8 cellular contexts compared by ENCODE assay signal in genomic region chrX:106611323-106611681, GRCh38. TPM values are rescaled to one million over a fixed set of nuclear protein-coding genes. Genes with fewer than 3 reads are reported as not detected.
DNase-seq lines count a peak whose midpoint lies in the region; ATAC-seq, FAIRE-seq and TF ChIP-seq lines count a peak whose summit lies in the region.

No MANE protein-coding gene starts in this region.

- no peak overlapping the region for H3K27ac ChIP-seq in A549

- H3K4me2 ChIP-seq in A549, result peak overlapping the region; percentile 89

- POLR2A ChIA-PET in A549 (lab: Yijun Ruan, JAX), result no interaction called here

- TF ChIP-seq EP300 in A549 (IDR thresholded peaks at IDR 0.05), result no peak

- TF ChIP-seq CTCF in A549 (IDR thresholded peaks at IDR 0.05), result no peak
- TF ChIP-seq CTCF in retinal pigment epithelial cell (conservative IDR thresholded peaks at IDR 0.05; ENCODE audit: low read depth, low read length), result no peak

- DNase-seq in A549 (ENCODE audit: low read depth in 1 of 2, low spot score in 1 of 2) (no peak), NCI-H1105 (lab: John Stamatoyannopoulos, UW) (peak; percentile 34), retinal pigment epithelial cell (ENCODE audit: low read depth) (no peak), DMS114 treated with DMSO at 0.1 percent for 48 hours (lab: John Stamatoyannopoulos, UW; ENCODE audit: unreplicated experiment) (no peak), ureter (ENCODE audit: low spot score) (no peak)
- DNase-seq in stimulated activated CD4-positive, alpha-beta T cell treated with anti-CD3 and anti-CD28 coated beads, Interleukin-2, amount 100 ng/mL, for 24 hours, result no peak

- CTCF ChIA-PET in A549 (lab: Yijun Ruan, JAX), result interaction anchor here (0.9 kb wide), 1 partner anchor 8 kb away, joined by 3 read pairs; no protein-coding TSS in a partner anchor

- FAIRE-seq in A549 (lab: Jason Lieb, UNC), result no peak

- no peaks in the 10 kb centered on the region for H3K4me1 ChIP-seq in A549

- WGBS in A549 (ENCODE audit: missing lambda C conversion rate), result 55% methylated on average over 1 of the region's 1 CpG

- no peak for TF ChIP-seq RAD21 in A549 (conservative IDR thresholded peaks at IDR 0.05 in 1 of 2, IDR thresholded peaks at IDR 0.05 in 1 of 2)

- no peak for TF ChIP-seq POLR2A in A549 (IDR thresholded peaks at IDR 0.05; ENCODE audit: low read length)

- ATAC-seq in A549 (no peak), GM19452 (IDR thresholded peaks at IDR 0.05; ENCODE audit: unreplicated experiment) (peak; percentile 11), esophagus mucosa (peak; percentile 14)

- H3K9me3 ChIP-seq in A549, result no peaks in the 10 kb centered on the region

- H3K4me3 ChIP-seq in A549 (peak overlapping the region; percentile 50), retinal pigment epithelial cell (ENCODE audit: low read length) (peak overlapping the region; percentile 62)

TF ChIP-seq in A549, 52 proteins besides CTCF, POLR2A, EP300 and RAD21:
- TF ChIP-seq SREBF2 (IDR thresholded peaks at IDR 0.05) (no peak), PHF8 (IDR thresholded peaks at IDR 0.05; ENCODE audit: borderline replicate concordance, low read depth) (no peak), REST (IDR thresholded peaks at IDR 0.05) (no peak), ESRRA (IDR thresholded peaks at IDR 0.05; ENCODE audit: borderline replicate concordance, low read length) (no peak), KDM1A (IDR thresholded peaks at IDR 0.05; ENCODE audit: low read depth) (no peak), MAFK (IDR thresholded peaks at IDR 0.05; ENCODE audit: partially characterized antibody) (no peak), HDAC2 (IDR thresholded peaks at IDR 0.05) (no peak), ZSCAN20 (CRISPR knock-in tag; IDR thresholded peaks at IDR 0.05) (no peak), NR3C1 (IDR thresholded peaks at IDR 0.05) (no peak), HOXB5 (CRISPR knock-in tag; IDR thresholded peaks at IDR 0.05) (no peak), FOXS1 (CRISPR knock-in tag; IDR thresholded peaks at IDR 0.05) (no peak), NPAS2 (CRISPR knock-in tag; IDR thresholded peaks at IDR 0.05; ENCODE audit: borderline replicate concordance) (no peak), ZFP36 (IDR thresholded peaks at IDR 0.05; ENCODE audit: borderline replicate concordance, partially characterized antibody) (no peak)
TF ChIP-seq in A549: peak in this region for 0.

RNA-seq across cellular contexts. Expression of gene RADX, which starts 0.5 kb away (rescaled TPM):
- polyA plus RNA-seq in A549 (2011; rRNA removed) (0.25 and 0.29 TPM in 2 replicates), A549 (2017; fragmentation: RNase III; extraction: RNeasy Plus Mini Kit Qiagen cat#74134 plus additional on column Dnase treatment) (0.07 to 0.12 TPM (median 0.09 TPM) in 3 replicates)
- polyA plus RNA-seq in A549 (2012; cell fraction: cytosol; rRNA removed), result 0.04 and 0.07 TPM in 2 replicates
- polyA plus RNA-seq in A549 (2012; cell fraction: nucleus; rRNA removed), result 0.05 and 0.06 TPM in 2 replicates
- polyA minus RNA-seq in A549 (2011; rRNA and poly(A)+ RNA removed), result 0.04 TPM in 1 of 2 replicates, not detected in the other
- total RNA-seq in esophagus mucosa (0.76 TPM), ureter (14.9 TPM)

Comparison
In these comparisons a context has a peak if more than half of its experiments do, and no peak if none do; other contexts are left out.
1. ATAC-seq: peak in GM19452 (single experiment) and esophagus mucosa (single experiment); none in A549 (0 of 2).